25 cellular contexts compared by ENCODE assay signal in genomic region chr6:152685819-152686218, GRCh38. TPM values are rescaled to one million over a fixed set of nuclear protein-coding genes. Genes with fewer than 3 reads are reported as not detected.
"Had no signal": no experiment of that assay in that cellular context is flagged by ENCODE, and none has a peak within 500 bp of the region (broad histone marks: within the 10 kb centered on the region; RNA-seq: fewer than 3 reads in every experiment).

No MANE protein-coding gene starts in this region.

- H3K4me2 ChIP-seq: KMS-11, PC-9 had no signal

- H3K9ac ChIP-seq: KMS-11 had no signal

- H3K27ac ChIP-seq: breast epithelium, KMS-11, PC-9, VCaP had no signal

- DNase-seq: activated CD4-positive, alpha-beta T cell treated with anti-CD3 and anti-CD28 coated beads for 4 hours; activated CD8-positive, alpha-beta memory T cell treated with anti-CD3 and anti-CD28 coated beads, Interleukin-2, amount 50 U/mL, for 48 hours; activated CD8-positive, alpha-beta T cell treated with anti-CD3 and anti-CD28 coated beads, Interleukin-2, amount 10 ng/mL, durations not matched to agents 7 days and 5 days; activated effector memory CD4-positive, alpha-beta T cell treated with Interleukin-2 at 50 U/mL for 16 hours; activated naive CD4-positive, alpha-beta T cell; activated T-cell treated with anti-CD3 and anti-CD28 coated beads, Interleukin-2, amount 50 U/mL, for 1 hour; aorta; caudate nucleus; MG63; NCI-H1105; NCI-H1436; NCI-H1694 treated with DMSO at 0.1 percent for 48 hours; NCI-H2029 treated with DMSO at 0.1 percent for 48 hours; NCI-H510A treated with DMSO at 0.1 percent for 48 hours; NCI-H69; PC-9; SIG-M5; T-cell; T-helper 2 cell; T1000 had no signal

- ATAC-seq: activated CD8-positive, alpha-beta T cell treated with anti-CD3 and anti-CD28 coated beads, Interleukin-2, amount 10 ng/mL, durations not matched to agents 7 days and 5 days; T-cell had no signal

- H3K4me1 ChIP-seq: breast epithelium had no signal

- H3K4me3 ChIP-seq: breast epithelium, MG63, PC-9 had no signal

- H2AFZ ChIP-seq: PC-9 had no signal

- H3K4me1 Mint-ChIP-seq: activated naive CD4-positive, alpha-beta T cell treated with anti-CD3 and anti-CD28 coated beads, Interleukin-2, amount 50 U/mL, for 24 hours; T-cell had no signal

- H3K9me3 ChIP-seq: breast epithelium, MG63 had no signal

- H3K36me3 ChIP-seq: breast epithelium, MG63 had no signal

- H3K4me3 Mint-ChIP-seq: activated CD8-positive, alpha-beta T cell treated with anti-CD3 and anti-CD28 coated beads, Interleukin-2, amount 10 ng/mL, durations not matched to agents 7 days and 5 days; activated naive CD4-positive, alpha-beta T cell treated with anti-CD3 and anti-CD28 coated beads, Interleukin-2, amount 50 U/mL, for 24 hours; activated T-helper 1 cell treated with anti-CD3 and anti-CD28 coated beads, Interleukin-12 subunit alpha, Interleukin-12 subunit beta, Interleukin-2, Interleukin-4 antibody, amounts not matched to agents 30 ng/mL and 10 ng/mL and 1 ng/mL, durations not matched to agents 14 hours and 24 hours and 36 hours; T-cell had no signal

- H3K9me3 Mint-ChIP-seq: activated naive CD4-positive, alpha-beta T cell treated with anti-CD3 and anti-CD28 coated beads, Interleukin-2, amount 50 U/mL, for 24 hours; activated T-helper 1 cell treated with anti-CD3 and anti-CD28 coated beads, Interleukin-12 subunit alpha, Interleukin-12 subunit beta, Interleukin-2, Interleukin-4 antibody, amounts not matched to agents 30 ng/mL and 10 ng/mL and 1 ng/mL, durations not matched to agents 14 hours and 24 hours and 36 hours; T-cell had no signal

- H3K27ac Mint-ChIP-seq: activated CD8-positive, alpha-beta T cell treated with anti-CD3 and anti-CD28 coated beads, Interleukin-2, amount 10 ng/mL, durations not matched to agents 7 days and 5 days; activated naive CD4-positive, alpha-beta T cell treated with anti-CD3 and anti-CD28 coated beads, Interleukin-2, amount 50 U/mL, for 24 hours; activated T-helper 1 cell treated with anti-CD3 and anti-CD28 coated beads, Interleukin-12 subunit alpha, Interleukin-12 subunit beta, Interleukin-2, Interleukin-4 antibody, amounts not matched to agents 30 ng/mL and 10 ng/mL and 1 ng/mL, durations not matched to agents 14 hours and 24 hours and 36 hours; T-cell had no signal

- H3K36me3 Mint-ChIP-seq: activated naive CD4-positive, alpha-beta T cell treated with anti-CD3 and anti-CD28 coated beads, Interleukin-2, amount 50 U/mL, for 24 hours; T-cell had no signal

- H3K27me3 ChIP-seq: breast epithelium, MG63 had no signal

RNA-seq across cellular contexts. Expression of gene MYCT1, which starts 11.9 kb away (rescaled TPM):
- total RNA-seq: activated CD8-positive, alpha-beta T cell treated with anti-CD3 and anti-CD28 coated beads, Interleukin-2, amount 10 ng/mL, durations not matched to agents 7 days and 5 days; activated T-helper 1 cell treated with anti-CD3 and anti-CD28 coated beads, Interleukin-12 subunit alpha, Interleukin-12 subunit beta, Interleukin-2, Interleukin-4 antibody, amounts not matched to agents 30 ng/mL and 10 ng/mL and 1 ng/mL, durations not matched to agents 14 hours and 24 hours and 36 hours; PC-9 had no signal
